In the genomic region with DNA sequence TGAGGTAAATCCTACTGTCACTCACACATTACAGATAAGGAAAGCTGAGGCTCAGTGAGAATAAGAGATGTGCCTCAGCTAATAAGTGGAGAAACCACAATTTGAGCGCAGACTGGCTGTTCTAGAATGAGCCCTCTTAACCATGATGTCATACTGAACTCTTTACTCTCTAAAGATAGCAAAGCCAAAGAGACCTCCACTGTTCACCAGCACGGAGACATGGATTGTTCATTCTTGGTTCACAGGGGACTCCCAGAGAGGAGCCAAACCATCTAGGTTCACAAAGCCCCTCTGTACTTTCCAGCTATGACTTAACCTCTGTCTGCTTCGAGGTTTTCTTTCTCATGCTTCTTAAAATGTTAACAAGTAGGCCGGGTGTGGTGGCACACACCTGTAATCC, we compare ENCODE assay signal across 19 cellular contexts. TPM values are rescaled to one million over a fixed set of nuclear protein-coding genes. Genes with fewer than 3 reads are reported as not detected.
A peak's percentile ranks its signal among the peaks of the same experiment; 100 is the strongest.
DNase-seq lines count a peak whose midpoint lies in the region; ATAC-seq, FAIRE-seq and TF ChIP-seq lines count a peak whose summit lies in the region.
"Had no signal": no experiment of that assay in that cellular context is flagged by ENCODE, and none has a peak within 500 bp of the region (broad histone marks: within the 10 kb centered on the region; RNA-seq: fewer than 3 reads in every experiment).

No MANE protein-coding gene starts in this region.

- H2AFZ ChIP-seq in HepG2 (ENCODE audit: low read length) = no peak overlapping the region

- FAIRE-seq in HepG2 (lab: Jason Lieb, UNC) = no peak

- intact Hi-C loops in HepG2 (cut with micrococcal nuclease; ENCODE audit: unreplicated experiment) = no loop called here
- intact Hi-C loops in right lobe of liver (cut with DNase I) = no loop called here

- ATAC-seq in HepG2 = no peak
- no peak for ATAC-seq in right lobe of liver
- ATAC-seq in GM18868 (IDR thresholded peaks at IDR 0.05; ENCODE audit: unreplicated experiment) = peak; percentile 62
- peak; percentile 59 for ATAC-seq in HG02852 (IDR thresholded peaks at IDR 0.05; ENCODE audit: unreplicated experiment)
- ATAC-seq in HG03280 (IDR thresholded peaks at IDR 0.05; ENCODE audit: unreplicated experiment) = no peak

- POLR2A ChIA-PET in HepG2 (lab: Yijun Ruan, JAX) = no interaction called here

- in situ Hi-C loops in HepG2 (cut with HindIII; ENCODE audit: extremely low pct_ligation_motif_present, low pct_unique_long_range_greater_than_20kb) = no loop called here

- BruUV-seq in HepG2 (replicated peaks; lab: Mats Ljungman, UMichigan) = no TSS peak

- TF ChIP-seq EP300 in HepG2 (IDR thresholded peaks at IDR 0.05; ENCODE audit: low read depth in 2 of 2, low read length in 2 of 2) (no peak), HepG2 (CRISPR knock-in tag; IDR thresholded peaks at IDR 0.05; ENCODE audit: borderline replicate concordance) (no peak)

- no peak overlapping the region for H3K4me3 ChIP-seq in HepG2 (replicated peaks in 1 of 3; ENCODE audit: insufficient read depth in 1 of 3, low read depth in 2 of 3, low read length in 3 of 3)
- H3K4me3 ChIP-seq in right lobe of liver = no peak overlapping the region
- H3K4me3 ChIP-seq: BLaER1 had no signal

- H3K9ac ChIP-seq in HepG2 (ENCODE audit: insufficient read depth, low read depth, low read length) = no peak overlapping the region
- H3K9ac ChIP-seq: BLaER1 had no signal

- CTCF ChIA-PET in HepG2 (lab: Yijun Ruan, JAX; ENCODE audit: low intra/inter-chr PET ratio, low total read pairs) = no interaction called here

- H3K27ac ChIP-seq in HepG2 (ENCODE audit: extremely low read length, insufficient read depth, low read length) (no peak overlapping the region), right lobe of liver (no peak overlapping the region)
- H3K27ac ChIP-seq: BLaER1 had no signal

- H4K20me1 ChIP-seq in HepG2 (ENCODE audit: insufficient read depth, low read length) = no peaks in the 10 kb centered on the region
- H4K20me1 ChIP-seq: BLaER1 had no signal

- H3K4me2 ChIP-seq in HepG2 (ENCODE audit: low read depth, low read length) = no peak overlapping the region
- H3K4me2 ChIP-seq: BLaER1 had no signal

- DNase-seq in HepG2 (ENCODE audit: low spot score) (no peak), right lobe of liver (no peak), middle frontal gyrus (ENCODE audit: extremely low spot score, low spot score) (no peak), COLO829 (ENCODE audit: low spot score) (no peak)
- DNase-seq in activated CD4-positive, alpha-beta T cell treated with anti-CD3 and anti-CD28 coated beads for 4 hours = no peak
- DNase-seq: 8988T; CD4-positive, alpha-beta memory T cell; DMS 273 treated with DMSO at 0.1 percent for 48 hours; DMS53; DND-41; EL; GOT3; H7; Kasumi-1; KG1 had no signal

- H3K36me3 ChIP-seq in HepG2 (replicated peaks in 1 of 2; ENCODE audit: control insufficient read depth in 1 of 2, insufficient read depth in 2 of 2, low read length in 2 of 2) (peaks cover 4 to 19% of the 10 kb centered on the region in 2 experiments), right lobe of liver (peaks cover 0 to 19% (median 2%) of the 10 kb centered on the region in 4 donors)
- H3K36me3 ChIP-seq: BLaER1 had no signal

- H3K27me3 ChIP-seq in HepG2 (ENCODE audit: control insufficient read depth in 1 of 2, insufficient read depth in 2 of 2, low read length in 2 of 2) (no peaks in the 10 kb centered on the region), right lobe of liver (no peaks in the 10 kb centered on the region)
- H3K27me3 ChIP-seq: BLaER1 had no signal

- no peak for TF ChIP-seq CTCF in HepG2 (CRISPR knock-in tag; IDR thresholded peaks at IDR 0.05)
- no peak for TF ChIP-seq CTCF in right lobe of liver (IDR thresholded peaks at IDR 0.05)

- TF ChIP-seq RAD21 in HepG2 (CRISPR knock-in tag; IDR thresholded peaks at IDR 0.05) = no peak

- H3K9me3 ChIP-seq in HepG2 (ENCODE audit: low read length) (no peaks in the 10 kb centered on the region), right lobe of liver (no peaks in the 10 kb centered on the region)
- H3K9me3 ChIP-seq: BLaER1 had no signal

- 94% methylated on average over 4 of the region's 4 CpGs for WGBS in HepG2 (ENCODE audit: low lambda C conversion rate)
- WGBS in right lobe of liver (ENCODE audit: insufficient coverage, low coverage, low lambda C conversion rate, missing lambda C conversion rate) = 79% methylated on average over 4 of the region's 4 CpGs

- TF ChIP-seq POLR2A in HepG2 (IDR thresholded peaks at IDR 0.05; ENCODE audit: insufficient read depth in 1 of 2, low read depth in 2 of 2, low read length in 2 of 2) = no peak
- no peak for TF ChIP-seq POLR2A in right lobe of liver (IDR thresholded peaks at IDR 0.05)

- H3K79me2 ChIP-seq in HepG2 (ENCODE audit: insufficient read depth, low read length) = no peaks in the 10 kb centered on the region

- H3K4me1 ChIP-seq in HepG2 (ENCODE audit: insufficient read depth, low read length) (no peaks in the 10 kb centered on the region), right lobe of liver (no peaks in the 10 kb centered on the region)
- H3K4me1 ChIP-seq: BLaER1 had no signal

TF ChIP-seq in HepG2, 621 proteins besides CTCF, POLR2A, EP300 and RAD21:
- TF ChIP-seq HOXA3 (CRISPR knock-in tag; IDR thresholded peaks at IDR 0.05) = no peak
- peak; percentile 49 for TF ChIP-seq ATF7 (IDR thresholded peaks at IDR 0.05)
- TF ChIP-seq ATF7 (CRISPR knock-in tag; IDR thresholded peaks at IDR 0.05) = no peak
TF ChIP-seq in HepG2: peak in this region for 1.

RNA-seq across cellular contexts. Expression of gene YARS2, which starts 32.7 kb away (rescaled TPM):
- total RNA-seq in HepG2 (2016; rRNA removed; fragmentation: Illumina TruSeq; extraction: Trizol) (36.0 and 39.6 TPM in 2 replicates), right lobe of liver (10 to 100 TPM in 2 of 6 experiments, 1 to 10 TPM in 4; 6.9 to 19.4 (median 9.0) TPM)
- 4.6 and 6.3 TPM in 2 replicates for total RNA-seq in HepG2 (2016; cell fraction: cytosol; rRNA removed; fragmentation: Illumina TruSeq; extraction: Trizol; ENCODE audit: low read depth)
- total RNA-seq in HepG2 (2016; cell fraction: insoluble cytoplasmic fraction; rRNA removed; fragmentation: Illumina TruSeq; extraction: Trizol) = 30.7 and 37.6 TPM in 2 replicates
- 11.1 and 13.5 TPM in 2 replicates for total RNA-seq in HepG2 (2016; cell fraction: membrane; rRNA removed; fragmentation: Illumina TruSeq; extraction: Trizol)
- total RNA-seq in HepG2 (2016; cell fraction: nucleus; rRNA removed; fragmentation: Illumina TruSeq; extraction: Trizol) = 36.0 and 39.0 TPM in 2 replicates
- 15.8 and 17.9 TPM in 2 replicates for polyA plus RNA-seq in HepG2 (2011; rRNA removed)
- 12.4 and 16.4 TPM in 2 replicates for polyA plus RNA-seq in HepG2 (2011; cell fraction: cytosol; rRNA removed)
- 8.7 and 9.5 TPM in 2 replicates for polyA plus RNA-seq in HepG2 (2011; cell fraction: nucleus; rRNA removed)
- polyA plus RNA-seq in HepG2 (2012) = 15.8 and 19.9 TPM in 2 replicates
- 4.4 and 6.7 TPM in 2 replicates for polyA plus RNA-seq in HepG2 (2016; cell fraction: cytosol; fragmentation: Illumina TruSeq; extraction: Trizol; ENCODE audit: low read depth)
- polyA plus RNA-seq in HepG2 (2016; cell fraction: insoluble cytoplasmic fraction; fragmentation: Illumina TruSeq; extraction: Trizol; ENCODE audit: low read depth) = 40.4 and 43.2 TPM in 2 replicates
- 8.7 and 10.1 TPM in 2 replicates for polyA plus RNA-seq in HepG2 (2016; cell fraction: membrane; fragmentation: Illumina TruSeq; extraction: Trizol; ENCODE audit: low read depth)
- 49.2 and 51.6 TPM in 2 replicates for polyA plus RNA-seq in HepG2 (2016; cell fraction: nucleus; fragmentation: Illumina TruSeq; extraction: Trizol; ENCODE audit: insufficient read depth, low read depth)
- polyA minus RNA-seq in HepG2 (2011; rRNA and poly(A)+ RNA removed; ENCODE audit: low replicate concordance) = 23.5 and 23.6 TPM in 2 replicates
- 10.2 and 14.5 TPM in 2 replicates for polyA minus RNA-seq in HepG2 (2011; cell fraction: cytosol; rRNA and poly(A)+ RNA removed)
- 27.5 and 33.3 TPM in 2 replicates for polyA minus RNA-seq in HepG2 (2011; cell fraction: nucleus; rRNA and poly(A)+ RNA removed)

Comparison
In these comparisons a context has a peak if more than half of its experiments do, and no peak if none do; other contexts are left out.
1. ATAC-seq: peak in GM18868 (single experiment) and HG02852 (single experiment); none in HepG2 (single experiment), right lobe of liver (0 of 4) and HG03280 (single experiment).